In the genomic region with DNA sequence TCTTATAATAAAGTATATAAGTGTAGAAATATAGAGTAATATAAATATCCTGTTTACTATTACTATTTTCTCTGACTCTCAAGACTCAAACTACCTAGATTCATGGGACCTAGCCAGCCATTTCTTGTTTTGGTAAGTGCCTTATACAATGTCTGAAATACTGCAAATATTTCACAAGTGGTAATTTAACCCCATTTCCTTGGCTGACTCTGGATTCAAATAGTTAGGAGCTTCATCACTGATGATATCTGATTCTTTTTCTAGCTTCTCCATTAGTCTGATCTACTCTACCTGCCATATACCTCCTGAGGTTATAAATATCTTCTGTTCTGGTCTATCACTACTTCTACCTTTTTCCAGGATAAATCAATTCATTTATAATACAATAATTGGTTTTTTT, we compare ENCODE assay signal across 16 cellular contexts.
"Had no signal": no experiment of that assay in that cellular context is flagged by ENCODE, and none has a peak within 500 bp of the region (broad histone marks: within the 10 kb centered on the region; RNA-seq: fewer than 3 reads in every experiment).

No MANE protein-coding gene starts in this region.

- H3K4me3 ChIP-seq: cardiac muscle cell, esophagus muscularis mucosa, heart left ventricle, lung, ovary, spleen, suprapubic skin had no signal

- H3K27ac ChIP-seq: cardiac muscle cell, esophagus muscularis mucosa, heart left ventricle, ovary, spleen, suprapubic skin had no signal

- H3K36me3 ChIP-seq: cardiac muscle cell, esophagus muscularis mucosa, heart left ventricle, ovary, spleen, suprapubic skin had no signal

- H3K9me3 ChIP-seq: esophagus muscularis mucosa, heart left ventricle, ovary, spleen, suprapubic skin had no signal

- H3K27me3 ChIP-seq: cardiac muscle cell, heart left ventricle, ovary, suprapubic skin had no signal

- ATAC-seq: activated T-cell treated with anti-CD3 and anti-CD28 coated beads, Interleukin-2, amount 50 U/mL, for 72 hours; heart left ventricle; left cardiac atrium; sciatic nerve had no signal

- DNase-seq: activated B cell treated with CpG ODN at 0.5 μM for 24 hours; activated CD4-positive, alpha-beta T cell treated with anti-CD3 and anti-CD28 coated beads, Interleukin-2, amount 10 ng/mL, durations not matched to agents 7 days and 5 days; activated CD8-positive, alpha-beta memory T cell treated with anti-CD3 and anti-CD28 coated beads, Interleukin-2, amount 50 U/mL, for 48 hours; activated gamma-delta T cell treated with Interleukin-2 at 50 U/mL for 16 hours; activated T-cell treated with anti-CD3 and anti-CD28 coated beads, Interleukin-2, amount 50 U/mL, for 72 hours; anterior cingulate cortex; heart left ventricle; left cardiac atrium; midbrain; ovary; spleen had no signal
